23 cellular contexts compared by ENCODE assay signal in genomic region chr15:90042766-90043525, GRCh38. TPM values are rescaled to one million over a fixed set of nuclear protein-coding genes. Genes with fewer than 3 reads are reported as not detected.
DNase-seq lines count a peak whose midpoint lies in the region; ATAC-seq and TF ChIP-seq lines count a peak whose summit lies in the region.
"Had no signal": no experiment of that assay in that cellular context is flagged by ENCODE, and none has a peak within 500 bp of the region (broad histone marks: within the 10 kb centered on the region; RNA-seq: fewer than 3 reads in every experiment).

No MANE protein-coding gene starts in this region.

- DNase-seq in left cardiac atrium (peak; percentile 20), right atrium auricular region (ENCODE audit: low spot score) (no peak), neural crest cell (ENCODE audit: low read depth, low spot score) (peak; percentile 44), NAMALWA (ENCODE audit: low spot score) (no peak), foreskin fibroblast (no peak), NCI-H446 treated with DMSO at 0.1 percent for 48 hours (lab: John Stamatoyannopoulos, UW) (no peak)
- no peak for DNase-seq in natural killer cell treated with Interleukin-12 subunit alpha and Interleukin-12 subunit beta and Interleukin-15 and Interleukin-18, amount 100 ng/mL, for 72 hours (ENCODE audit: low spot score)
- DNase-seq: activated CD4-positive, alpha-beta T cell treated with anti-CD3 and anti-CD28 coated beads for 4 hours; activated naive CD8-positive, alpha-beta T cell treated with anti-CD3 and anti-CD28 coated beads, Interleukin-2, amount 10 ng/mL, durations not matched to agents 7 days and 5 days; body of pancreas; dorsolateral prefrontal cortex; GDM1; IMR-90; left lung; NCI-H1436 treated with DMSO at 0.1 percent for 48 hours; NCI-H2227 treated with DMSO at 0.1 percent for 48 hours; stimulated activated CD4-positive, alpha-beta T cell treated with anti-CD3 and anti-CD28 coated beads, Interleukin-2, amount 100 ng/mL, for 24 hours; stimulated activated naive CD8-positive, alpha-beta T cell treated with anti-CD3 and anti-CD28 coated beads, Interleukin-15, Interleukin-2, amounts not matched to agents 100 U/mL and 50 U/mL, for 24 hours; trophoblast cell had no signal

- H3K4me3 ChIP-seq in right atrium auricular region (no peak overlapping the region), ectodermal cell (ENCODE audit: insufficient read depth, low read depth, low read length) (no peak overlapping the region), foreskin fibroblast (ENCODE audit: low read depth in 1 of 2, low read length in 2 of 2) (no peak overlapping the region)
- H3K4me3 ChIP-seq: body of pancreas, dorsolateral prefrontal cortex, esophagus muscularis mucosa, left lung, pancreas had no signal

- no peak for TF ChIP-seq CTCF in right atrium auricular region (IDR thresholded peaks at IDR 0.05)
- no peak for TF ChIP-seq CTCF in neural crest cell (conservative IDR thresholded peaks at IDR 0.05)
- no peak for TF ChIP-seq CTCF in foreskin fibroblast (IDR thresholded peaks at IDR 0.05; ENCODE audit: low read depth, low read length)

- H3K36me3 ChIP-seq in right atrium auricular region, result no peaks in the 10 kb centered on the region
- H3K36me3 ChIP-seq in ectodermal cell (ENCODE audit: control insufficient read depth, insufficient read depth, low read length), result no peaks in the 10 kb centered on the region
- H3K36me3 ChIP-seq: esophagus muscularis mucosa, pancreas had no signal

- H3K4me1 Mint-ChIP-seq in neural crest cell, result peaks cover 72% of the 10 kb centered on the region
- H3K4me1 Mint-ChIP-seq in natural killer cell treated with Interleukin-12 subunit alpha and Interleukin-12 subunit beta and Interleukin-15 and Interleukin-18, amount 100 ng/mL, for 72 hours (ENCODE audit: low read depth in 2 of 2), result peaks cover 31 to 47% of the 10 kb centered on the region in 2 donors

- H3K9me3 Mint-ChIP-seq in neural crest cell, result no peaks in the 10 kb centered on the region
- no peaks in the 10 kb centered on the region for H3K9me3 Mint-ChIP-seq in natural killer cell treated with Interleukin-12 subunit alpha and Interleukin-12 subunit beta and Interleukin-15 and Interleukin-18, amount 100 ng/mL, for 72 hours
- H3K9me3 Mint-ChIP-seq: activated naive CD8-positive, alpha-beta T cell treated with anti-CD3 and anti-CD28 coated beads, Interleukin-2, amount 10 ng/mL, durations not matched to agents 7 days and 5 days had no signal

- peak overlapping the region; percentile 71 for H3K4me3 Mint-ChIP-seq in neural crest cell
- no peak overlapping the region for H3K4me3 Mint-ChIP-seq in natural killer cell treated with Interleukin-12 subunit alpha and Interleukin-12 subunit beta and Interleukin-15 and Interleukin-18, amount 100 ng/mL, for 72 hours
- H3K4me3 Mint-ChIP-seq: activated naive CD8-positive, alpha-beta T cell treated with anti-CD3 and anti-CD28 coated beads, Interleukin-2, amount 10 ng/mL, durations not matched to agents 7 days and 5 days had no signal

- H3K27me3 ChIP-seq in right atrium auricular region (no peaks in the 10 kb centered on the region), ectodermal cell (ENCODE audit: control insufficient read depth, insufficient read depth, low read length, poor library complexity, severe bottlenecking) (no peaks in the 10 kb centered on the region)
- H3K27me3 ChIP-seq: body of pancreas, dorsolateral prefrontal cortex, esophagus muscularis mucosa, left lung, pancreas had no signal

- intact Hi-C loops in left cardiac atrium (cut with DNase I), result no loop called here

- H3K9me3 ChIP-seq in right atrium auricular region (no peaks in the 10 kb centered on the region), ectodermal cell (ENCODE audit: control insufficient read depth, low read length) (no peaks in the 10 kb centered on the region)
- H3K9me3 ChIP-seq: body of pancreas, esophagus muscularis mucosa, left lung, pancreas had no signal

- H3K4me1 ChIP-seq in right atrium auricular region (peaks cover 0 to 24% of the 10 kb centered on the region in 2 donors), ectodermal cell (ENCODE audit: control insufficient read depth, insufficient read depth, low read length) (peaks cover 59% of the 10 kb centered on the region)

- no peak for ATAC-seq in left cardiac atrium
- ATAC-seq in natural killer cell treated with Interleukin-12 subunit alpha and Interleukin-12 subunit beta and Interleukin-15 and Interleukin-18, amount 100 ng/mL, for 72 hours, result no peak
- ATAC-seq: body of pancreas; HCT116; left lung; pancreas; stimulated activated naive CD8-positive, alpha-beta T cell treated with anti-CD3 and anti-CD28 coated beads, Interleukin-15, Interleukin-2, amounts not matched to agents 100 U/mL and 50 U/mL, for 24 hours had no signal

- no peaks in the 10 kb centered on the region for H3K27me3 Mint-ChIP-seq in neural crest cell (ENCODE audit: low read depth)
- no peaks in the 10 kb centered on the region for H3K27me3 Mint-ChIP-seq in natural killer cell treated with Interleukin-12 subunit alpha and Interleukin-12 subunit beta and Interleukin-15 and Interleukin-18, amount 100 ng/mL, for 72 hours
- H3K27me3 Mint-ChIP-seq: activated naive CD8-positive, alpha-beta T cell treated with anti-CD3 and anti-CD28 coated beads, Interleukin-2, amount 10 ng/mL, durations not matched to agents 7 days and 5 days had no signal

- WGBS in ectodermal cell, 2 experiments, result 80% methylated on average over 27 of the region's 27 CpGs

- H3K36me3 Mint-ChIP-seq in neural crest cell (ENCODE audit: low read depth), result no peaks in the 10 kb centered on the region
- no peaks in the 10 kb centered on the region for H3K36me3 Mint-ChIP-seq in natural killer cell treated with Interleukin-12 subunit alpha and Interleukin-12 subunit beta and Interleukin-15 and Interleukin-18, amount 100 ng/mL, for 72 hours

- H3K27ac Mint-ChIP-seq in neural crest cell (ENCODE audit: unreplicated experiment), result peak overlapping the region; percentile 96
- H3K27ac Mint-ChIP-seq in natural killer cell treated with Interleukin-12 subunit alpha and Interleukin-12 subunit beta and Interleukin-15 and Interleukin-18, amount 100 ng/mL, for 72 hours, result peak overlapping the region in 1 of 2 donors; percentile 56

- H3K27ac ChIP-seq in right atrium auricular region, result no peak overlapping the region
- peak overlapping the region; percentile 83 for H3K27ac ChIP-seq in ectodermal cell (ENCODE audit: insufficient read depth, low read depth, low read length, poor library complexity, severe bottlenecking)
- H3K27ac ChIP-seq: body of pancreas, esophagus muscularis mucosa, pancreas had no signal

RNA-seq across cellular contexts. Expression of gene ZNF710, which starts 41.8 kb away (rescaled TPM):
- total RNA-seq in left cardiac atrium, result 1 to 10 TPM; 6.7 to 7.0 TPM
- 1 to 10 TPM; 3.4 to 5.2 TPM for total RNA-seq in right atrium auricular region
- polyA plus RNA-seq in ectodermal cell (2013, experiment 1 of 4), result 55.1 TPM
- 53.2 TPM for polyA plus RNA-seq in ectodermal cell (2013, experiment 2 of 4)
- polyA plus RNA-seq in ectodermal cell (2013, experiment 3 of 4), result 43.3 TPM
- 44.0 TPM for polyA plus RNA-seq in ectodermal cell (2013, experiment 4 of 4)
- total RNA-seq in neural crest cell, result 60.3 and 64.4 TPM in 2 replicates
- 10 to 100 TPM; 26.6 to 32.6 TPM for total RNA-seq in natural killer cell treated with Interleukin-12 subunit alpha and Interleukin-12 subunit beta and Interleukin-15 and Interleukin-18, amount 100 ng/mL, for 72 hours

RNA-seq across cellular contexts. Expression of gene IDH2, which starts 59.3 kb away (rescaled TPM):
- 100 to 1,000 TPM; 242 to 257 TPM for total RNA-seq in left cardiac atrium
- total RNA-seq in right atrium auricular region, result 100 to 1,000 TPM; 119 to 249 TPM
- 132 TPM for polyA plus RNA-seq in ectodermal cell (2013, experiment 1 of 4)
- polyA plus RNA-seq in ectodermal cell (2013, experiment 2 of 4), result 120 TPM
- 93.3 TPM for polyA plus RNA-seq in ectodermal cell (2013, experiment 3 of 4)
- 89.4 TPM for polyA plus RNA-seq in ectodermal cell (2013, experiment 4 of 4)
- 214 and 218 TPM in 2 replicates for total RNA-seq in neural crest cell
- total RNA-seq in natural killer cell treated with Interleukin-12 subunit alpha and Interleukin-12 subunit beta and Interleukin-15 and Interleukin-18, amount 100 ng/mL, for 72 hours, result 10 to 100 TPM; 94.3 to 96.4 TPM

Comparison
In these comparisons a context has a peak if more than half of its experiments do, and no peak if none do; other contexts are left out.
1. DNase-seq: peak in left cardiac atrium (single experiment) and neural crest cell (single experiment); none in right atrium auricular region (single experiment), NAMALWA (single experiment), foreskin fibroblast (0 of 2), NCI-H446 treated with DMSO at 0.1 percent for 48 hours (single experiment) and natural killer cell treated with Interleukin-12 subunit alpha and Interleukin-12 subunit beta and Interleukin-15 and Interleukin-18, amount 100 ng/mL, for 72 hours (single experiment).